ENCODE assay signal across 1 cellular context in genomic region chr17:30824356-30825145, GRCh38.
TF ChIP-seq lines count a peak whose summit lies in the region.

A gene with protein sequence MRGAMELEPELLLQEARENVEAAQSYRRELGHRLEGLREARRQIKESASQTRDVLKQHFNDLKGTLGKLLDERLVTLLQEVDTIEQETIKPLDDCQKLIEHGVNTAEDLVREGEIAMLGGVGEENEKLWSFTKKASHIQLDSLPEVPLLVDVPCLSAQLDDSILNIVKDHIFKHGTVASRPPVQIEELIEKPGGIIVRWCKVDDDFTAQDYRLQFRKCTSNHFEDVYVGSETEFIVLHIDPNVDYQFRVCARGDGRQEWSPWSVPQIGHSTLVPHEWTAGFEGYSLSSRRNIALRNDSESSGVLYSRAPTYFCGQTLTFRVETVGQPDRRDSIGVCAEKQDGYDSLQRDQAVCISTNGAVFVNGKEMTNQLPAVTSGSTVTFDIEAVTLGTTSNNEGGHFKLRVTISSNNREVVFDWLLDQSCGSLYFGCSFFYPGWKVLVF (minus strand): TSS chr17:30824692. CDS start chr17:30824651, 41 bp downstream.

TF ChIP-seq in K562, 482 proteins besides CTCF, POLR2A, EP300 and RAD21 (continued from another document and continues in another):
- no peak; the same call in 1 of the 2 replicates for TF ChIP-seq PBX2 (CRISPR knock-in tag; IDR thresholded peaks at IDR 0.05; ENCODE audit: low read depth)
- no peak for TF ChIP-seq PBX2 (tag; conservative IDR thresholded peaks at IDR 0.05; ENCODE audit: low read depth)
- TF ChIP-seq PYGO2 (tag; IDR thresholded peaks at IDR 0.05): no peak
- no peak for TF ChIP-seq FOXA1 (IDR thresholded peaks at IDR 0.05; ENCODE audit: borderline replicate concordance)
- TF ChIP-seq HINFP (tag; conservative IDR thresholded peaks at IDR 0.05; ENCODE audit: low read depth): no peak
- no peak for TF ChIP-seq MEF2D (tag; conservative IDR thresholded peaks at IDR 0.05; ENCODE audit: low read depth)
- TF ChIP-seq, protein P1, sequence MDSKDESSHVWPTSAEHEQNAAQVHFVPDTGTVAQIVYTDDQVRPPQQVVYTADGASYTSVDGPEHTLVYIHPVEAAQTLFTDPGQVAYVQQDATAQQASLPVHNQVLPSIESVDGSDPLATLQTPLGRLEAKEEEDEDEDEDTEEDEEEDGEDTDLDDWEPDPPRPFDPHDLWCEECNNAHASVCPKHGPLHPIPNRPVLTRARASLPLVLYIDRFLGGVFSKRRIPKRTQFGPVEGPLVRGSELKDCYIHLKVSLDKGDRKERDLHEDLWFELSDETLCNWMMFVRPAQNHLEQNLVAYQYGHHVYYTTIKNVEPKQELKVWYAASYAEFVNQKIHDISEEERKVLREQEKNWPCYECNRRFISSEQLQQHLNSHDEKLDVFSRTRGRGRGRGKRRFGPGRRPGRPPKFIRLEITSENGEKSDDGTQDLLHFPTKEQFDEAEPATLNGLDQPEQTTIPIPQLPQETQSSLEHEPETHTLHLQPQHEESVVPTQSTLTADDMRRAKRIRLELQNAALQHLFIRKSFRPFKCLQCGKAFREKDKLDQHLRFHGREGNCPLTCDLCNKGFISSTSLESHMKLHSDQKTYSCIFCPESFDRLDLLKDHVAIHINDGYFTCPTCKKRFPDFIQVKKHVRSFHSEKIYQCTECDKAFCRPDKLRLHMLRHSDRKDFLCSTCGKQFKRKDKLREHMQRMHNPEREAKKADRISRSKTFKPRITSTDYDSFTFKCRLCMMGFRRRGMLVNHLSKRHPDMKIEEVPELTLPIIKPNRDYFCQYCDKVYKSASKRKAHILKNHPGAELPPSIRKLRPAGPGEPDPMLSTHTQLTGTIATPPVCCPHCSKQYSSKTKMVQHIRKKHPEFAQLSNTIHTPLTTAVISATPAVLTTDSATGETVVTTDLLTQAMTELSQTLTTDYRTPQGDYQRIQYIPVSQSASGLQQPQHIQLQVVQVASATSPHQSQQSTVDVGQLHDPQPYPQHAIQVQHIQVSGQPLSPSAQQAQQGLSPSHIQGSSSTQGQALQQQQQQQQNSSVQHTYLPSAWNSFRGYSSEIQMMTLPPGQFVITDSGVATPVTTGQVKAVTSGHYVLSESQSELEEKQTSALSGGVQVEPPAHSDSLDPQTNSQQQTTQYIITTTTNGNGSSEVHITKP (IDR thresholded peaks at IDR 0.05; ENCODE audit: partially characterized antibody): no peak
- no peak for TF ChIP-seq ZFP30 (CRISPR knock-in tag; IDR thresholded peaks at IDR 0.05; ENCODE audit: borderline replicate concordance)
- no peak for TF ChIP-seq ZNF354B (CRISPR knock-in tag; IDR thresholded peaks at IDR 0.05)
- TF ChIP-seq HNRNPK (IDR thresholded peaks at IDR 0.05; ENCODE audit: low read depth, low read length, poor library complexity, severe bottlenecking): peak; percentile 53
- no peak for TF ChIP-seq NBN (IDR thresholded peaks at IDR 0.05; ENCODE audit: low read depth)
- TF ChIP-seq RHOXF2B (CRISPR knock-in tag; conservative IDR thresholded peaks at IDR 0.05): no peak
- TF ChIP-seq POLR2G (IDR thresholded peaks at IDR 0.05; ENCODE audit: low read depth, low read length): peak; percentile 96
- no peak for TF ChIP-seq ZNF717 (CRISPR knock-in tag; IDR thresholded peaks at IDR 0.05)
- TF ChIP-seq SAFB (IDR thresholded peaks at IDR 0.05; ENCODE audit: borderline replicate concordance, low read depth, low read length): no peak
- no peak for TF ChIP-seq SMAD2 (IDR thresholded peaks at IDR 0.05; ENCODE audit: low read depth, low read length)
- no peak for TF ChIP-seq ZNF445 (CRISPR knock-in tag; IDR thresholded peaks at IDR 0.05; ENCODE audit: low read depth)
- peak; percentile 80 for TF ChIP-seq POLR2B (IDR thresholded peaks at IDR 0.05; ENCODE audit: low read depth, partially characterized antibody)
- TF ChIP-seq, protein P2, sequence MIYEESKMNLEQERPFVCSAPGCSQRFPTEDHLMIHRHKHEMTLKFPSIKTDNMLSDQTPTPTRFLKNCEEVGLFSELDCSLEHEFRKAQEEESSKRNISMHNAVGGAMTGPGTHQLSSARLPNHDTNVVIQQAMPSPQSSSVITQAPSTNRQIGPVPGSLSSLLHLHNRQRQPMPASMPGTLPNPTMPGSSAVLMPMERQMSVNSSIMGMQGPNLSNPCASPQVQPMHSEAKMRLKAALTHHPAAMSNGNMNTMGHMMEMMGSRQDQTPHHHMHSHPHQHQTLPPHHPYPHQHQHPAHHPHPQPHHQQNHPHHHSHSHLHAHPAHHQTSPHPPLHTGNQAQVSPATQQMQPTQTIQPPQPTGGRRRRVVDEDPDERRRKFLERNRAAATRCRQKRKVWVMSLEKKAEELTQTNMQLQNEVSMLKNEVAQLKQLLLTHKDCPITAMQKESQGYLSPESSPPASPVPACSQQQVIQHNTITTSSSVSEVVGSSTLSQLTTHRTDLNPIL (CRISPR knock-in tag; IDR thresholded peaks at IDR 0.05): no peak
- TF ChIP-seq SIN3A (IDR thresholded peaks at IDR 0.05; ENCODE audit: borderline replicate concordance in 2 of 2, control insufficient read depth in 1 of 2, low read depth in 2 of 2, low read length in 2 of 2): peak in 1 of 2 experiments; percentile 52; a peak in 2 of 4 replicates
- peak; percentile 92 for TF ChIP-seq TAF1 (IDR thresholded peaks at IDR 0.05; ENCODE audit: control insufficient read depth, extremely low read depth, insufficient read depth, low read length, severe bottlenecking)
- no peak for TF ChIP-seq ZBTB17 (CRISPR knock-in tag; IDR thresholded peaks at IDR 0.05)
- no peak for TF ChIP-seq PTTG1 (tag; IDR thresholded peaks at IDR 0.05; ENCODE audit: low read depth)
- TF ChIP-seq, protein P3, sequence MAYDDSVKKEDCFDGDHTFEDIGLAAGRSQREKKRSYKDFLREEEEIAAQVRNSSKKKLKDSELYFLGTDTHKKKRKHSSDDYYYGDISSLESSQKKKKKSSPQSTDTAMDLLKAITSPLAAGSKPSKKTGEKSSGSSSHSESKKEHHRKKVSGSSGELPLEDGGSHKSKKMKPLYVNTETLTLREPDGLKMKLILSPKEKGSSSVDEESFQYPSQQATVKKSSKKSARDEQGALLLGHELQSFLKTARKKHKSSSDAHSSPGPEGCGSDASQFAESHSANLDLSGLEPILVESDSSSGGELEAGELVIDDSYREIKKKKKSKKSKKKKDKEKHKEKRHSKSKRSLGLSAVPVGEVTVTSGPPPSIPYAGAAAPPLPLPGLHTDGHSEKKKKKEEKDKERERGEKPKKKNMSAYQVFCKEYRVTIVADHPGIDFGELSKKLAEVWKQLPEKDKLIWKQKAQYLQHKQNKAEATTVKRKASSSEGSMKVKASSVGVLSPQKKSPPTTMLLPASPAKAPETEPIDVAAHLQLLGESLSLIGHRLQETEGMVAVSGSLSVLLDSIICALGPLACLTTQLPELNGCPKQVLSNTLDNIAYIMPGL (CRISPR knock-in tag; IDR thresholded peaks at IDR 0.05): no peak
- no peak for TF ChIP-seq DLX4 (CRISPR knock-in tag; IDR thresholded peaks at IDR 0.05)
- peak; percentile 76 for TF ChIP-seq NFIC (IDR thresholded peaks at IDR 0.05)
- no peak for TF ChIP-seq ZNF165 (CRISPR knock-in tag; IDR thresholded peaks at IDR 0.05; ENCODE audit: borderline replicate concordance)
- TF ChIP-seq, protein P4, sequence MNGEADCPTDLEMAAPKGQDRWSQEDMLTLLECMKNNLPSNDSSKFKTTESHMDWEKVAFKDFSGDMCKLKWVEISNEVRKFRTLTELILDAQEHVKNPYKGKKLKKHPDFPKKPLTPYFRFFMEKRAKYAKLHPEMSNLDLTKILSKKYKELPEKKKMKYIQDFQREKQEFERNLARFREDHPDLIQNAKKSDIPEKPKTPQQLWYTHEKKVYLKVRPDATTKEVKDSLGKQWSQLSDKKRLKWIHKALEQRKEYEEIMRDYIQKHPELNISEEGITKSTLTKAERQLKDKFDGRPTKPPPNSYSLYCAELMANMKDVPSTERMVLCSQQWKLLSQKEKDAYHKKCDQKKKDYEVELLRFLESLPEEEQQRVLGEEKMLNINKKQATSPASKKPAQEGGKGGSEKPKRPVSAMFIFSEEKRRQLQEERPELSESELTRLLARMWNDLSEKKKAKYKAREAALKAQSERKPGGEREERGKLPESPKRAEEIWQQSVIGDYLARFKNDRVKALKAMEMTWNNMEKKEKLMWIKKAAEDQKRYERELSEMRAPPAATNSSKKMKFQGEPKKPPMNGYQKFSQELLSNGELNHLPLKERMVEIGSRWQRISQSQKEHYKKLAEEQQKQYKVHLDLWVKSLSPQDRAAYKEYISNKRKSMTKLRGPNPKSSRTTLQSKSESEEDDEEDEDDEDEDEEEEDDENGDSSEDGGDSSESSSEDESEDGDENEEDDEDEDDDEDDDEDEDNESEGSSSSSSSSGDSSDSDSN (IDR thresholded peaks at IDR 0.05; ENCODE audit: borderline replicate concordance in 1 of 2, low read depth in 2 of 2, low read length in 2 of 2): peak in 1 of 2 experiments; percentile 85; a peak in 1 of 4 replicates
- TF ChIP-seq NFIX (CRISPR knock-in tag; IDR thresholded peaks at IDR 0.05; ENCODE audit: low read depth): no peak
- TF ChIP-seq SNRNP70 (optimal IDR thresholded peaks at IDR 0.05; ENCODE audit: low read depth, low read length): no peak
- TF ChIP-seq EGR1 (conservative IDR thresholded peaks at IDR 0.05): 0 out of 2 replicates have a peak, but pooled peaks have one; percentile 28
- no peak for TF ChIP-seq TCFL5 (CRISPR knock-in tag; conservative IDR thresholded peaks at IDR 0.05)
- TF ChIP-seq, protein P5, sequence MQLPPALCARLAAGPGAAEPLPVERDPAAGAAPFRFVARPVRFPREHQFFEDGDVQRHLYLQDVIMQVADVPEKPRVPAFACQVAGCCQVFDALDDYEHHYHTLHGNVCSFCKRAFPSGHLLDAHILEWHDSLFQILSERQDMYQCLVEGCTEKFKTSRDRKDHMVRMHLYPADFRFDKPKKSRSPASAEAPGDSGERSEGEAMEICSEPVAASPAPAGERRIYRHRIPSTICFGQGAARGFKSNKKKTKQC (CRISPR knock-in tag; IDR thresholded peaks at IDR 0.05): 0 out of 2 replicates have a peak, but pooled peaks have one; percentile 45
- TF ChIP-seq CBX3 (IDR thresholded peaks at IDR 0.05; ENCODE audit: borderline replicate concordance in 1 of 2, low read length in 2 of 2): no peak
- TF ChIP-seq RFX7 (CRISPR knock-in tag; IDR thresholded peaks at IDR 0.05): no peak
- no peak for TF ChIP-seq HMBOX1 (IDR thresholded peaks at IDR 0.05)
- peak; percentile 90 for TF ChIP-seq SUPT5H (IDR thresholded peaks at IDR 0.05)
- TF ChIP-seq SP2 (IDR thresholded peaks at IDR 0.05; ENCODE audit: extremely low read depth, low read depth, low read length, poor library complexity, severe bottlenecking): peak; percentile 12
